14 cellular contexts compared by ENCODE assay signal in genomic region chr1:36448530-36449051, GRCh38. TPM values are rescaled to one million over a fixed set of nuclear protein-coding genes. Genes with fewer than 3 reads are reported as not detected.
A peak's percentile ranks its signal among the peaks of the same experiment; 100 is the strongest.
DNase-seq lines count a peak whose midpoint lies in the region; ATAC-seq and TF ChIP-seq lines count a peak whose summit lies in the region.
"Had no signal": no experiment of that assay in that cellular context is flagged by ENCODE, and none has a peak within 500 bp of the region (broad histone marks: within the 10 kb centered on the region; RNA-seq: fewer than 3 reads in every experiment).

No MANE protein-coding gene starts in this region.

- POLR2A ChIA-PET in WTC11 (lab: Charles Lee) = no interaction called here

- peaks cover 18% of the 10 kb centered on the region for H3K4me1 Mint-ChIP-seq in nephron
- H3K4me1 Mint-ChIP-seq in WTC11 = peaks cover 18% of the 10 kb centered on the region

- no peak for ATAC-seq in WTC11
- ATAC-seq: activated CD8-positive, alpha-beta T cell treated with anti-CD3 and anti-CD28 coated beads for 36 hours had no signal

- DNase-seq in DMS 273 treated with DMSO at 0.1 percent for 48 hours (lab: John Stamatoyannopoulos, UW) (peak; percentile 92), KBM-7 (peak; percentile 64), WERI-Rb-1 (peak; percentile 66), WTC11 (ENCODE audit: low spot score) (no peak), 8988T (no peak), epidermal melanocyte (ENCODE audit: insufficient read length, low spot score) (no peak), NCI-H2081 treated with DMSO at 0.1 percent for 48 hours (lab: John Stamatoyannopoulos, UW) (no peak)
- DNase-seq: activated CD8-positive, alpha-beta T cell treated with anti-CD3 and anti-CD28 coated beads for 36 hours; left ventricle myocardium inferior; MM.1S; NCI-H774; upper lobe of left lung had no signal

- CTCF ChIA-PET in WTC11 (lab: Charles Lee) = interaction anchor here (0.7 kb wide), 2 partner anchors 37 to 68 kb away, joined by 3 read pairs; no protein-coding TSS in a partner anchor

- H3K27me3 Mint-ChIP-seq in nephron (ENCODE audit: low read depth) = no peaks in the 10 kb centered on the region
- peaks cover 4% of the 10 kb centered on the region for H3K27me3 Mint-ChIP-seq in WTC11 (ENCODE audit: low read depth)
- H3K27me3 Mint-ChIP-seq: activated CD8-positive, alpha-beta T cell treated with anti-CD3 and anti-CD28 coated beads for 36 hours had no signal

- in situ Hi-C loops in KBM-7 (cut with MboI; ENCODE audit: low pct_unique_long_range_greater_than_20kb, low sequenced_read_pairs) = no loop called here

- H3K27ac ChIP-seq in WERI-Rb-1 = peak overlapping the region; percentile 81
- H3K27ac ChIP-seq: hepatocyte, left ventricle myocardium inferior, upper lobe of left lung had no signal

- TF ChIP-seq CTCF in WERI-Rb-1 (IDR thresholded peaks at IDR 0.05; ENCODE audit: low read depth, low read length) (peak; percentile 24; the same call in 1 of the 2 replicates), nephron (IDR thresholded peaks at IDR 0.05; ENCODE audit: unreplicated experiment in 3 of 3) (no peak), WTC11 (IDR thresholded peaks at IDR 0.05) (no peak)

- no peak overlapping the region; the same call in 1 of the 2 replicates for H3K4me3 ChIP-seq in WERI-Rb-1 (ENCODE audit: low read depth, low read length)
- H3K4me3 ChIP-seq: hepatocyte, left ventricle myocardium inferior, upper lobe of left lung had no signal

- H3K9me3 Mint-ChIP-seq in nephron (no peaks in the 10 kb centered on the region), WTC11 (no peaks in the 10 kb centered on the region)
- H3K9me3 Mint-ChIP-seq: activated CD8-positive, alpha-beta T cell treated with anti-CD3 and anti-CD28 coated beads for 36 hours had no signal

- peak overlapping the region; percentile 89 to 97 (median 94) for H3K4me3 Mint-ChIP-seq in nephron
- H3K4me3 Mint-ChIP-seq in WTC11 = no peak overlapping the region

- H3K27ac Mint-ChIP-seq in nephron (peak overlapping the region; percentile 3 to 50 (median 8)), WTC11 (no peak overlapping the region)
- H3K27ac Mint-ChIP-seq: activated CD8-positive, alpha-beta T cell treated with anti-CD3 and anti-CD28 coated beads for 36 hours had no signal

- H3K9me3 ChIP-seq in WERI-Rb-1 (ENCODE audit: severe bottlenecking) = no peaks in the 10 kb centered on the region
- H3K9me3 ChIP-seq: left ventricle myocardium inferior, upper lobe of left lung had no signal

- H3K36me3 ChIP-seq in WERI-Rb-1 = no peaks in the 10 kb centered on the region; the same call in 1 of the 2 replicates
- H3K36me3 ChIP-seq: left ventricle myocardium inferior, upper lobe of left lung had no signal

- no peaks in the 10 kb centered on the region for H3K36me3 Mint-ChIP-seq in nephron (ENCODE audit: low read depth)
- no peaks in the 10 kb centered on the region for H3K36me3 Mint-ChIP-seq in WTC11

- H3K27me3 ChIP-seq in WERI-Rb-1 (ENCODE audit: insufficient read depth, low read depth, severe bottlenecking) = no peaks in the 10 kb centered on the region
- H3K27me3 ChIP-seq: hepatocyte, upper lobe of left lung had no signal

TF ChIP-seq in WTC11, 78 proteins besides CTCF, POLR2A, EP300 and RAD21:
- no peak for TF ChIP-seq ZNF423 (CRISPR knock-in tag; IDR thresholded peaks at IDR 0.05)
- no peak for TF ChIP-seq CREM (CRISPR knock-in tag; IDR thresholded peaks at IDR 0.05)
- no peak for TF ChIP-seq TEAD1 (CRISPR knock-in tag; IDR thresholded peaks at IDR 0.05)
- TF ChIP-seq, protein P1, sequence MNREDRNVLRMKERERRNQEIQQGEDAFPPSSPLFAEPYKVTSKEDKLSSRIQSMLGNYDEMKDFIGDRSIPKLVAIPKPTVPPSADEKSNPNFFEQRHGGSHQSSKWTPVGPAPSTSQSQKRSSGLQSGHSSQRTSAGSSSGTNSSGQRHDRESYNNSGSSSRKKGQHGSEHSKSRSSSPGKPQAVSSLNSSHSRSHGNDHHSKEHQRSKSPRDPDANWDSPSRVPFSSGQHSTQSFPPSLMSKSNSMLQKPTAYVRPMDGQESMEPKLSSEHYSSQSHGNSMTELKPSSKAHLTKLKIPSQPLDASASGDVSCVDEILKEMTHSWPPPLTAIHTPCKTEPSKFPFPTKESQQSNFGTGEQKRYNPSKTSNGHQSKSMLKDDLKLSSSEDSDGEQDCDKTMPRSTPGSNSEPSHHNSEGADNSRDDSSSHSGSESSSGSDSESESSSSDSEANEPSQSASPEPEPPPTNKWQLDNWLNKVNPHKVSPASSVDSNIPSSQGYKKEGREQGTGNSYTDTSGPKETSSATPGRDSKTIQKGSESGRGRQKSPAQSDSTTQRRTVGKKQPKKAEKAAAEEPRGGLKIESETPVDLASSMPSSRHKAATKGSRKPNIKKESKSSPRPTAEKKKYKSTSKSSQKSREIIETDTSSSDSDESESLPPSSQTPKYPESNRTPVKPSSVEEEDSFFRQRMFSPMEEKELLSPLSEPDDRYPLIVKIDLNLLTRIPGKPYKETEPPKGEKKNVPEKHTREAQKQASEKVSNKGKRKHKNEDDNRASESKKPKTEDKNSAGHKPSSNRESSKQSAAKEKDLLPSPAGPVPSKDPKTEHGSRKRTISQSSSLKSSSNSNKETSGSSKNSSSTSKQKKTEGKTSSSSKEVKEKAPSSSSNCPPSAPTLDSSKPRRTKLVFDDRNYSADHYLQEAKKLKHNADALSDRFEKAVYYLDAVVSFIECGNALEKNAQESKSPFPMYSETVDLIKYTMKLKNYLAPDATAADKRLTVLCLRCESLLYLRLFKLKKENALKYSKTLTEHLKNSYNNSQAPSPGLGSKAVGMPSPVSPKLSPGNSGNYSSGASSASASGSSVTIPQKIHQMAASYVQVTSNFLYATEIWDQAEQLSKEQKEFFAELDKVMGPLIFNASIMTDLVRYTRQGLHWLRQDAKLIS (CRISPR knock-in tag; IDR thresholded peaks at IDR 0.05; ENCODE audit: borderline replicate concordance) = no peak
- TF ChIP-seq ZNF396 (CRISPR knock-in tag; IDR thresholded peaks at IDR 0.05; ENCODE audit: borderline replicate concordance) = no peak
- TF ChIP-seq, protein P2, sequence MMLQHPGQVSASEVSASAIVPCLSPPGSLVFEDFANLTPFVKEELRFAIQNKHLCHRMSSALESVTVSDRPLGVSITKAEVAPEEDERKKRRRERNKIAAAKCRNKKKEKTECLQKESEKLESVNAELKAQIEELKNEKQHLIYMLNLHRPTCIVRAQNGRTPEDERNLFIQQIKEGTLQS (CRISPR knock-in tag; conservative IDR thresholded peaks at IDR 0.05) = no peak
- TF ChIP-seq NFE2L1 (CRISPR knock-in tag; IDR thresholded peaks at IDR 0.05) = no peak
- TF ChIP-seq, protein P3, sequence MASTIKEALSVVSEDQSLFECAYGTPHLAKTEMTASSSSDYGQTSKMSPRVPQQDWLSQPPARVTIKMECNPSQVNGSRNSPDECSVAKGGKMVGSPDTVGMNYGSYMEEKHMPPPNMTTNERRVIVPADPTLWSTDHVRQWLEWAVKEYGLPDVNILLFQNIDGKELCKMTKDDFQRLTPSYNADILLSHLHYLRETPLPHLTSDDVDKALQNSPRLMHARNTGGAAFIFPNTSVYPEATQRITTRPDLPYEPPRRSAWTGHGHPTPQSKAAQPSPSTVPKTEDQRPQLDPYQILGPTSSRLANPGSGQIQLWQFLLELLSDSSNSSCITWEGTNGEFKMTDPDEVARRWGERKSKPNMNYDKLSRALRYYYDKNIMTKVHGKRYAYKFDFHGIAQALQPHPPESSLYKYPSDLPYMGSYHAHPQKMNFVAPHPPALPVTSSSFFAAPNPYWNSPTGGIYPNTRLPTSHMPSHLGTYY (CRISPR knock-in tag; IDR thresholded peaks at IDR 0.05) = no peak

RNA-seq across cellular contexts. Expression of gene OSCP1, which starts 1.7 kb away (rescaled TPM):
- 1.7 to 2.3 TPM (median 2.0 TPM) in 3 replicates for total RNA-seq in WTC11 (2021)

RNA-seq across cellular contexts. Expression of gene MRPS15, which starts 15.6 kb away (rescaled TPM):
- 100.0 to 113 TPM (median 104 TPM) in 3 replicates for total RNA-seq in WTC11 (2021)

RNA-seq across cellular contexts. Expression of gene CSF3R, which starts 34.1 kb away (rescaled TPM):
- total RNA-seq in WTC11 (2021) = 0.09 to 0.30 TPM (median 0.26 TPM) in 3 replicates
- total RNA-seq: activated CD8-positive, alpha-beta T cell treated with anti-CD3 and anti-CD28 coated beads for 36 hours had no signal

RNA-seq across cellular contexts. Expression of gene LSM10, which starts 50.9 kb away (rescaled TPM):
- 49.1 to 56.3 TPM (median 49.3 TPM) in 3 replicates for total RNA-seq in WTC11 (2021)

Comparison
In these comparisons a context has a peak if more than half of its experiments do, and no peak if none do; other contexts are left out.
1. DNase-seq: peak in DMS 273 treated with DMSO at 0.1 percent for 48 hours (single experiment), KBM-7 (single experiment) and WERI-Rb-1 (single experiment); none in WTC11 (single experiment), 8988T (single experiment), epidermal melanocyte (single experiment) and NCI-H2081 treated with DMSO at 0.1 percent for 48 hours (single experiment).